In the genomic region with DNA sequence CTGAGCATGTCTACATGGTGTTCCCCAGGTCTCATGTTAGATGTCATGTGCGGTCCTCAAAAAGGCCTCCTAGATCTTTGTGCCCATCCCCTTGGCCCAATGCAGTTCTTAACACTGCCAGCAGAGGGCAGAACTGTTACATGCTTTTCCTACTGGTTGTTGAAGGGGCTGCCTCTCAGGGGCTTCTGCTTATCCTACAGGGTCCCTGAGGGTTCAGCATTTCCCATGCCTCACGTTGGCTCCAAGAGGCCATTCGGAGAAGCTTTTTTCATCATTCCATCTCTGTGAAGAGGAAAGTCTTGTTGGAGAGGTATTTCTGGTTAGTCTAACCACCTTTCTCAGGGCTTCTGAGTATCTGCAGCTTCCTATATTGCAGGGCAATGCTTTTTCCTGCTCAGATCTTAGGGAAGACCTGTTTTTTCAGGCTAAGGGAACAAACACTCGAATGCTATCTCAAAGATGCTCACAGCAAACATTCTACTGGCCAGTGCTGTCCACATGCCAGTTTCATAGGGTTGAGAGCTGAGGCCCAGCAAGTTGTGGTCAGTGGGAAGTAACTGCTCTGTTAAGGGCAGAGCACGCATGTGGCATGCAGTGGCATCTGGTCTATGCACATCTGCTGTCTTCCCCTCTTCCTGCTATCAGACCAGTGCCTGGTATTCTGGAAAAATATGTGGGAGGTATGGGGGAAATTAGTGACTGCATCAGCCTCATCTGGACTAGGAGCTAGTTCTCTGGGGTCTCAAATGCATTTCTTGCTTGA, we compare ENCODE assay signal across 9 cellular contexts. TPM values are rescaled to one million over a fixed set of nuclear protein-coding genes. Genes with fewer than 3 reads are reported as not detected.
DNase-seq lines count a peak whose midpoint lies in the region; ATAC-seq, FAIRE-seq and TF ChIP-seq lines count a peak whose summit lies in the region.
"Had no signal": no experiment of that assay in that cellular context is flagged by ENCODE, and none has a peak within 500 bp of the region (broad histone marks: within the 10 kb centered on the region; RNA-seq: fewer than 3 reads in every experiment).

No MANE protein-coding gene starts in this region.

- no peaks in the 10 kb centered on the region for H3K9me2 ChIP-seq in SU-DHL-6 (replicated peaks; ENCODE audit: insufficient read depth, low read length)

- intact Hi-C loops in endothelial cell of umbilical vein (cut with micrococcal nuclease): loop anchor here (1.0 kb wide), 1 partner anchor 39 kb away; no protein-coding TSS in a partner anchor
- intact Hi-C loops in naive thymus-derived CD4-positive, alpha-beta T cell (cut with micrococcal nuclease): loop anchor here in 1 of 2 donors (1.0 kb wide), 1 partner anchor 39 kb away; no protein-coding TSS in a partner anchor

- POLR2A ChIA-PET in endothelial cell of umbilical vein (lab: Charles Lee): no interaction called here
- POLR2A ChIA-PET in naive thymus-derived CD4-positive, alpha-beta T cell (lab: Charles Lee): no interaction called here

- TF ChIP-seq POLR2A in endothelial cell of umbilical vein (IDR thresholded peaks at IDR 0.05; ENCODE audit: low read depth, low read length): no peak

- H4K20me1 ChIP-seq in SU-DHL-6 (ENCODE audit: low read depth, low read length) (no peaks in the 10 kb centered on the region), endothelial cell of umbilical vein (replicated peaks; ENCODE audit: control insufficient read depth, extremely low read depth, insufficient read depth, low read length) (no peaks in the 10 kb centered on the region)

- no peaks in the 10 kb centered on the region for H3K9me3 ChIP-seq in SU-DHL-6 (ENCODE audit: insufficient read depth, low read length)
- H3K9me3 ChIP-seq in endothelial cell of umbilical vein (replicated peaks; ENCODE audit: control insufficient read depth, insufficient read depth, low read length): no peaks in the 10 kb centered on the region
- no peaks in the 10 kb centered on the region for H3K9me3 ChIP-seq in naive thymus-derived CD4-positive, alpha-beta T cell (ENCODE audit: control insufficient read depth in 2 of 3, low read length in 3 of 3)

- no peaks in the 10 kb centered on the region for H3K4me1 ChIP-seq in endothelial cell of umbilical vein (ENCODE audit: control insufficient read depth, extremely low read depth, insufficient read depth, low read length)
- no peaks in the 10 kb centered on the region for H3K4me1 ChIP-seq in naive thymus-derived CD4-positive, alpha-beta T cell (ENCODE audit: control insufficient read depth in 2 of 2, insufficient read depth in 2 of 2, low read length in 2 of 2)

- H3F3A ChIP-seq in SU-DHL-6 (ENCODE audit: insufficient read depth): no peaks in the 10 kb centered on the region

- H3K27me3 ChIP-seq in SU-DHL-6 (ENCODE audit: low read length) (no peaks in the 10 kb centered on the region), endothelial cell of umbilical vein (ENCODE audit: control insufficient read depth in 2 of 2, insufficient read depth in 2 of 2, low read length in 2 of 2) (no peaks in the 10 kb centered on the region)
- H3K27me3 ChIP-seq in naive thymus-derived CD4-positive, alpha-beta T cell (ENCODE audit: control insufficient read depth in 2 of 2, insufficient read depth in 2 of 2, low read length in 2 of 2): no peaks in the 10 kb centered on the region

- no peaks in the 10 kb centered on the region for H3K36me3 ChIP-seq in SU-DHL-6 (ENCODE audit: low read length)
- H3K36me3 ChIP-seq in endothelial cell of umbilical vein (ENCODE audit: control insufficient read depth in 2 of 2, extremely low read depth in 1 of 2, insufficient read depth in 2 of 2, low read length in 2 of 2): no peaks in the 10 kb centered on the region
- H3K36me3 ChIP-seq in naive thymus-derived CD4-positive, alpha-beta T cell (ENCODE audit: control insufficient read depth in 2 of 3, insufficient read depth in 3 of 3, low read length in 3 of 3): no peaks in the 10 kb centered on the region

- no peaks in the 10 kb centered on the region for H3K79me2 ChIP-seq in SU-DHL-6 (ENCODE audit: insufficient read depth, low read length)
- no peaks in the 10 kb centered on the region for H3K79me2 ChIP-seq in endothelial cell of umbilical vein (ENCODE audit: control insufficient read depth, insufficient read depth, low read length)

- FAIRE-seq in GM19239 (lab: Jason Lieb, UNC): peak; percentile 83
- peak; percentile 72 for FAIRE-seq in endothelial cell of umbilical vein (lab: Jason Lieb, UNC)

- peaks cover 2% of the 10 kb centered on the region for H3K9me1 ChIP-seq in endothelial cell of umbilical vein (replicated peaks; ENCODE audit: control insufficient read depth, extremely low read depth, insufficient read depth, low read length)

- H3K4me3 ChIP-seq in SU-DHL-6 (ENCODE audit: insufficient read depth, low read length, poor library complexity, severe bottlenecking) (no peak overlapping the region), endothelial cell of umbilical vein (replicated peaks in 1 of 3; ENCODE audit: insufficient read depth in 1 of 3, low read depth in 1 of 3, low read length in 3 of 3) (no peak overlapping the region)
- no peak overlapping the region for H3K4me3 ChIP-seq in naive thymus-derived CD4-positive, alpha-beta T cell (ENCODE audit: low read length)
- H3K4me3 ChIP-seq: SK-N-MC had no signal

- H3K9me3 Mint-ChIP-seq in naive thymus-derived CD4-positive, alpha-beta T cell: peaks cover 0 to 4% (median 0%) of the 10 kb centered on the region in 11 donors
- H3K9me3 Mint-ChIP-seq in stimulated activated memory B cell treated with anti-CD40 and anti-IgM and Interleukin-4, amounts not matched to agents 10 μg/mL and 1 μg/mL and 100 μg/mL, for 72 hours: no peaks in the 10 kb centered on the region

- H3K4me2 ChIP-seq in SU-DHL-6 (ENCODE audit: low read depth, low read length, poor library complexity, severe bottlenecking) (no peak overlapping the region), endothelial cell of umbilical vein (ENCODE audit: insufficient read depth, low read length) (no peak overlapping the region)

- TF ChIP-seq CTCF in SU-DHL-6 (IDR thresholded peaks at IDR 0.05; ENCODE audit: insufficient read depth, low read length, poor library complexity, severe bottlenecking): peak; percentile 71
- TF ChIP-seq CTCF in endothelial cell of umbilical vein (IDR thresholded peaks at IDR 0.05; ENCODE audit: extremely low read depth in 1 of 2, insufficient read depth in 1 of 2, low read depth in 1 of 2, low read length in 2 of 2): peak; percentile 85 to 90

- H3K4me3 Mint-ChIP-seq in naive thymus-derived CD4-positive, alpha-beta T cell: no peak overlapping the region
- no peak overlapping the region for H3K4me3 Mint-ChIP-seq in stimulated activated memory B cell treated with anti-CD40 and anti-IgM and Interleukin-4, amounts not matched to agents 10 μg/mL and 1 μg/mL and 100 μg/mL, for 72 hours

- H3K27ac ChIP-seq in SU-DHL-6 (ENCODE audit: low read depth, low read length) (no peak overlapping the region), endothelial cell of umbilical vein (ENCODE audit: insufficient read depth, low read depth, low read length) (no peak overlapping the region)
- H3K27ac ChIP-seq in naive thymus-derived CD4-positive, alpha-beta T cell (ENCODE audit: low read depth, low read length): no peak overlapping the region
- H3K27ac ChIP-seq: SK-N-MC had no signal

- no peak overlapping the region for H3K27ac Mint-ChIP-seq in naive thymus-derived CD4-positive, alpha-beta T cell
- no peak overlapping the region for H3K27ac Mint-ChIP-seq in stimulated activated memory B cell treated with anti-CD40 and anti-IgM and Interleukin-4, amounts not matched to agents 10 μg/mL and 1 μg/mL and 100 μg/mL, for 72 hours

- H3K9ac ChIP-seq in SU-DHL-6 (ENCODE audit: low read length): no peak overlapping the region
- no peak overlapping the region for H3K9ac ChIP-seq in endothelial cell of umbilical vein (replicated peaks; ENCODE audit: extremely low read depth, insufficient read depth, low read length)

- H2AFZ ChIP-seq in SU-DHL-6 (ENCODE audit: low read depth, low read length, severe bottlenecking): no peak overlapping the region
- no peak overlapping the region for H2AFZ ChIP-seq in endothelial cell of umbilical vein (ENCODE audit: low read depth, low read length)

- peak; percentile 72 for ATAC-seq in HG03442 (IDR thresholded peaks at IDR 0.05; ENCODE audit: unreplicated experiment)
- ATAC-seq in naive thymus-derived CD4-positive, alpha-beta T cell: peak; percentile 34
- no peak for ATAC-seq in stimulated activated memory B cell treated with anti-CD40 and anti-IgM and Interleukin-4, amounts not matched to agents 10 μg/mL and 1 μg/mL and 100 μg/mL, for 72 hours

- dilution Hi-C loops in endothelial cell of umbilical vein (cut with MboI; ENCODE audit: extremely low pct_ligation_motif_present, low sequenced_read_pairs): no loop called here

- no peaks in the 10 kb centered on the region for H3K36me3 Mint-ChIP-seq in naive thymus-derived CD4-positive, alpha-beta T cell
- H3K36me3 Mint-ChIP-seq in stimulated activated memory B cell treated with anti-CD40 and anti-IgM and Interleukin-4, amounts not matched to agents 10 μg/mL and 1 μg/mL and 100 μg/mL, for 72 hours: no peaks in the 10 kb centered on the region

- CTCF ChIA-PET in endothelial cell of umbilical vein (lab: Charles Lee): interaction anchor here (0.7 to 4.2 kb wide), 19 partner anchors 8 to 574 kb away, joined by 3 to 182 read pairs (median 3); partner anchors contain the start of gene MBL2
- CTCF ChIA-PET in naive thymus-derived CD4-positive, alpha-beta T cell (lab: Charles Lee): no interaction called here

- peak; percentile 51 for DNase-seq in COLO829 (ENCODE audit: low spot score)
- DNase-seq in GM19239 (ENCODE audit: insufficient read length, low spot score): no peak
- DNase-seq in endothelial cell of umbilical vein (ENCODE audit: low read depth, low spot score): peak; percentile 52
- DNase-seq in naive thymus-derived CD4-positive, alpha-beta T cell: peak in 3 of 9 donors; percentile 2 to 26 (median 18)
- no peak for DNase-seq in GM19238 (ENCODE audit: insufficient read length, low spot score)

- no peaks in the 10 kb centered on the region for H3K4me1 Mint-ChIP-seq in naive thymus-derived CD4-positive, alpha-beta T cell
- H3K4me1 Mint-ChIP-seq in stimulated activated memory B cell treated with anti-CD40 and anti-IgM and Interleukin-4, amounts not matched to agents 10 μg/mL and 1 μg/mL and 100 μg/mL, for 72 hours: no peaks in the 10 kb centered on the region

- no peaks in the 10 kb centered on the region for H3K27me3 Mint-ChIP-seq in naive thymus-derived CD4-positive, alpha-beta T cell
- no peaks in the 10 kb centered on the region for H3K27me3 Mint-ChIP-seq in stimulated activated memory B cell treated with anti-CD40 and anti-IgM and Interleukin-4, amounts not matched to agents 10 μg/mL and 1 μg/mL and 100 μg/mL, for 72 hours

- BruUV-seq in endothelial cell of umbilical vein (replicated peaks; lab: Mats Ljungman, UMichigan): no TSS peak

RNA-seq across cellular contexts. Expression of gene MBL2, which starts 31.5 kb away (rescaled TPM):
- total RNA-seq in endothelial cell of umbilical vein: not detected in 2 replicates
- not detected in 2 replicates for polyA plus RNA-seq in endothelial cell of umbilical vein
- polyA plus RNA-seq in endothelial cell of umbilical vein (2011; cell fraction: cytosol; rRNA removed): not detected in 2 replicates
- not detected in 2 replicates for polyA plus RNA-seq in endothelial cell of umbilical vein (2011; cell fraction: nucleus; rRNA removed)
- not detected in 2 replicates for polyA plus RNA-seq in endothelial cell of umbilical vein (2012)
- not detected in 2 replicates for polyA minus RNA-seq in endothelial cell of umbilical vein
- polyA minus RNA-seq in endothelial cell of umbilical vein (2011; cell fraction: cytosol; rRNA and poly(A)+ RNA removed): not detected
- polyA minus RNA-seq in endothelial cell of umbilical vein (2011; cell fraction: nucleus; rRNA and poly(A)+ RNA removed): not detected in 2 replicates
- not detected for total RNA-seq in naive thymus-derived CD4-positive, alpha-beta T cell
- not detected for polyA plus RNA-seq in naive thymus-derived CD4-positive, alpha-beta T cell

Comparison
In these comparisons a context has a peak if more than half of its experiments do, and no peak if none do; other contexts are left out.
1. DNase-seq: peak in COLO829 (single experiment) and endothelial cell of umbilical vein (single experiment); none in GM19239 (single experiment) and GM19238 (single experiment).